ENCODE assay signal across 17 cellular contexts in the genomic region with DNA sequence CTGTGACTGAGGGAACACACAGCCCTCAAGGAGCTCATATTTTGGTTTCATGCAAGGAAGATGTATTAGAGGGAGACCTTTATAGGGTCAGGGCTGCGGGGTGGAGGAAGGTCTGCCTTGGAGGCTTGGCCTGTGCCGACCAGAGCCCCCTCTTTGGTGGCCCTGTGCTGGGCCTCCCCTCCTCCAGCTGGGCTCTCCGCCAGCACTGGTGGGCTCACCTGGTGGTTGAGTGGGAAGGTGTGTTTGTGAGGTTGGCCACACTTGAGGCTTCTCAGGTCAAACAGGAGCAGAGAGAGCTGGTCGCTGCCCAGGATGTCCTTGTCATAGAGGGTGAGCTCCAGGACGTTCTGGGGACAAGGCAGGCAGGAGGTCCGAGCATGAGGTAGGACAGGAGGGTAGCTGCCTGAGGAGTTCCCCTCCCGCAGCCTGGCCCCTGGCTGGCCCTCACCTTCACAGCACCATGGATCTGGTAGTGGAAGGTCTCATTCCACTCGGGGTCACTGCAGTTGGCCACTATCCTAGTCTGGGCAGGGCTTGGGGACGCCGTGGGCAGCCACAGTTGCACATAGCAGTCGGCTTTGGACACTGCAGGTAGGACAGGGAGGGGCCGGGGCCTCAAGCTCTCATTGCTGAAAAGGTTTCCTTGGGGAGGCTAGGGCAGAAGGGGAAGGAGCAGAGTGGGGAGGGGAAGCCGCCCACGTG. TPM values are rescaled to one million over a fixed set of nuclear protein-coding genes. Genes with fewer than 3 reads are reported as not detected.
DNase-seq lines count a peak whose midpoint lies in the region; ATAC-seq, FAIRE-seq and TF ChIP-seq lines count a peak whose summit lies in the region.
"Had no signal": no experiment of that assay in that cellular context is flagged by ENCODE, and none has a peak within 500 bp of the region (broad histone marks: within the 10 kb centered on the region; RNA-seq: fewer than 3 reads in every experiment).

No MANE protein-coding gene starts in this region.

- H3K36me3 ChIP-seq in skeletal muscle tissue (ENCODE audit: control insufficient read depth in 3 of 3, insufficient read depth in 3 of 3, low read length in 3 of 3) = peaks cover 0 to 4% (median 2%) of the 10 kb centered on the region in 3 donors

- no peak for ATAC-seq in GM21360 (IDR thresholded peaks at IDR 0.05; ENCODE audit: unreplicated experiment)

- peak overlapping the region in 1 of 3 donors; percentile 25 for H3K9ac ChIP-seq in skeletal muscle tissue (ENCODE audit: low read depth in 1 of 3, low read length in 3 of 3)
- H3K9ac ChIP-seq: BLaER1 treated with 17β-estradiol and CSF1 and Interleukin-3, amounts not matched to agents 10 nM and 100 nM had no signal

- TF ChIP-seq CTCF in RWPE1 (conservative IDR thresholded peaks at IDR 0.05; ENCODE audit: low read depth) = no peak

- FAIRE-seq in RCC 7860 (lab: Jason Lieb, UNC) = no peak
- FAIRE-seq: H54 had no signal

- peak overlapping the region; percentile 64 for H3K27ac ChIP-seq in RWPE1
- peak overlapping the region; percentile 37 for H3K27ac ChIP-seq in skeletal muscle tissue (ENCODE audit: low read depth, low read length)
- H3K27ac ChIP-seq: BLaER1 treated with 17β-estradiol and CSF1 and Interleukin-3, amounts not matched to agents 10 nM and 100 nM had no signal

- POLR2A ChIA-PET in RWPE1 (lab: Yijun Ruan, JAX; ENCODE audit: low non-redundant PET) = interaction anchor here (0.6 kb wide), 1 partner anchor 119 kb away, joined by 3 read pairs; a partner anchor contains a TSS

- no peaks in the 10 kb centered on the region for H3K27me3 ChIP-seq in skeletal muscle tissue (ENCODE audit: control insufficient read depth in 3 of 3, insufficient read depth in 3 of 3, low read length in 3 of 3)
- H3K27me3 ChIP-seq: BLaER1 treated with 17β-estradiol and CSF1 and Interleukin-3, amounts not matched to agents 10 nM and 100 nM had no signal

- H3K4me1 ChIP-seq in skeletal muscle tissue (ENCODE audit: control insufficient read depth in 3 of 3, insufficient read depth in 3 of 3, low read length in 3 of 3) = peaks cover 41 to 74% (median 59%) of the 10 kb centered on the region in 3 donors

- no peaks in the 10 kb centered on the region for H3K9me3 ChIP-seq in skeletal muscle tissue (ENCODE audit: control insufficient read depth in 3 of 3, low read length in 3 of 3)
- H3K9me3 ChIP-seq: BLaER1 treated with 17β-estradiol and CSF1 and Interleukin-3, amounts not matched to agents 10 nM and 100 nM had no signal

- CTCF ChIA-PET in RWPE1 (lab: Yijun Ruan, JAX) = interaction anchor here (0.9 kb wide), 1 partner anchor 16 kb away, joined by 6 read pairs; no protein-coding TSS in a partner anchor

- DNase-seq in activated effector memory CD4-positive, alpha-beta T cell treated with anti-CD3 and anti-CD28 coated beads, Interleukin-2, amount 50 U/mL, for 16 hours = peak; percentile 55
- no peak for DNase-seq in activated effector memory CD4-positive, alpha-beta T cell treated with Interleukin-2 at 50 U/mL for 16 hours
- DNase-seq in RWPE1 (ENCODE audit: low spot score) = no peak
- peak; percentile 69 for DNase-seq in mesenteric fat pad (ENCODE audit: low spot score)
- DNase-seq in GOT3 (lab: John Stamatoyannopoulos, UW) = no peak
- DNase-seq in RCC 7860 (ENCODE audit: low spot score) = no peak
- DNase-seq: 8988T; EL; KBM-7; NCI-H2107; NCI-H226; NK-92 treated with Interleukin-12 subunit alpha and Interleukin-12 subunit beta, amount 100 ng/mL, for 24 hours; OCI-M1 had no signal

- no peak overlapping the region for H3K4me3 ChIP-seq in skeletal muscle tissue (ENCODE audit: low read length in 3 of 3)
- H3K4me3 ChIP-seq: BLaER1 treated with 17β-estradiol and CSF1 and Interleukin-3, amounts not matched to agents 10 nM and 100 nM had no signal

RNA-seq across cellular contexts. Expression of a gene that starts 2.4 kb away (rescaled TPM):
- total RNA-seq in mesenteric fat pad (not detected), skeletal muscle tissue (not detected)

RNA-seq across cellular contexts. Expression of a gene that starts 54.1 kb away (rescaled TPM):
- total RNA-seq in mesenteric fat pad (57.3 TPM), skeletal muscle tissue (29.2 TPM)

RNA-seq across cellular contexts. Expression of a gene that starts 59.7 kb away (rescaled TPM):
- total RNA-seq in mesenteric fat pad (not detected), skeletal muscle tissue (not detected)

Comparison
In these comparisons a context has a peak if more than half of its experiments do, and no peak if none do; other contexts are left out.
1. DNase-seq: peak in activated effector memory CD4-positive, alpha-beta T cell treated with anti-CD3 and anti-CD28 coated beads, Interleukin-2, amount 50 U/mL, for 16 hours (single experiment) and mesenteric fat pad (single experiment); none in activated effector memory CD4-positive, alpha-beta T cell treated with Interleukin-2 at 50 U/mL for 16 hours (single experiment), RWPE1 (single experiment), GOT3 (single experiment) and RCC 7860 (single experiment).